Comparison of ENCODE assay signal across 1 cellular context in genomic region chr1:196651637-196652215, GRCh38.
TF ChIP-seq lines count a peak whose summit lies in the region.

CFH (plus strand) TSS chr1:196652043; CDS start chr1:196652118, 75 bp downstream.

TF ChIP-seq in K562, 482 proteins besides CTCF, POLR2A, EP300 and RAD21 (continued from another document):
- TF ChIP-seq, protein P1, sequence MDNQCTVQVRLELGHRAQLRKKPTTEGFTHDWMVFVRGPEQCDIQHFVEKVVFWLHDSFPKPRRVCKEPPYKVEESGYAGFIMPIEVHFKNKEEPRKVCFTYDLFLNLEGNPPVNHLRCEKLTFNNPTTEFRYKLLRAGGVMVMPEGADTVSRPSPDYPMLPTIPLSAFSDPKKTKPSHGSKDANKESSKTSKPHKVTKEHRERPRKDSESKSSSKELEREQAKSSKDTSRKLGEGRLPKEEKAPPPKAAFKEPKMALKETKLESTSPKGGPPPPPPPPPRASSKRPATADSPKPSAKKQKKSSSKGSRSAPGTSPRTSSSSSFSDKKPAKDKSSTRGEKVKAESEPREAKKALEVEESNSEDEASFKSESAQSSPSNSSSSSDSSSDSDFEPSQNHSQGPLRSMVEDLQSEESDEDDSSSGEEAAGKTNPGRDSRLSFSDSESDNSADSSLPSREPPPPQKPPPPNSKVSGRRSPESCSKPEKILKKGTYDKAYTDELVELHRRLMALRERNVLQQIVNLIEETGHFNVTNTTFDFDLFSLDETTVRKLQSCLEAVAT (IDR thresholded peaks at IDR 0.05) = peak; percentile 73 to 86; a peak in 3 of 4 replicates
- TF ChIP-seq CTBP1 (IDR thresholded peaks at IDR 0.05; ENCODE audit: borderline replicate concordance) = no peak
- TF ChIP-seq, protein P2, sequence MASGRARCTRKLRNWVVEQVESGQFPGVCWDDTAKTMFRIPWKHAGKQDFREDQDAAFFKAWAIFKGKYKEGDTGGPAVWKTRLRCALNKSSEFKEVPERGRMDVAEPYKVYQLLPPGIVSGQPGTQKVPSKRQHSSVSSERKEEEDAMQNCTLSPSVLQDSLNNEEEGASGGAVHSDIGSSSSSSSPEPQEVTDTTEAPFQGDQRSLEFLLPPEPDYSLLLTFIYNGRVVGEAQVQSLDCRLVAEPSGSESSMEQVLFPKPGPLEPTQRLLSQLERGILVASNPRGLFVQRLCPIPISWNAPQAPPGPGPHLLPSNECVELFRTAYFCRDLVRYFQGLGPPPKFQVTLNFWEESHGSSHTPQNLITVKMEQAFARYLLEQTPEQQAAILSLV (tag; IDR thresholded peaks at IDR 0.05) = no peak
- peak; percentile 74; the same call in 1 of the 2 replicates for TF ChIP-seq PML (IDR thresholded peaks at IDR 0.05; ENCODE audit: low read length)
- TF ChIP-seq SIX5 (IDR thresholded peaks at IDR 0.05; ENCODE audit: borderline replicate concordance in 1 of 2, insufficient read depth in 1 of 2, low read depth in 1 of 2, low read length in 2 of 2) = no peak
- no peak for TF ChIP-seq SMAD4 (CRISPR knock-in tag; conservative IDR thresholded peaks at IDR 0.05)
- TF ChIP-seq POLR2B (IDR thresholded peaks at IDR 0.05; ENCODE audit: low read depth, partially characterized antibody) = peak; percentile 54
- peak; percentile 90 for TF ChIP-seq POLR2H (tag; IDR thresholded peaks at IDR 0.05; ENCODE audit: low read depth)
- TF ChIP-seq RBFOX2 (IDR thresholded peaks at IDR 0.05; ENCODE audit: low read depth, low read length) = peak; percentile 58
- peak; percentile 25; the same call in 1 of the 2 replicates for TF ChIP-seq GABPA (tag; conservative IDR thresholded peaks at IDR 0.05; ENCODE audit: low read depth)
- no peak for TF ChIP-seq MNT (conservative IDR thresholded peaks at IDR 0.05)
- TF ChIP-seq NONO (IDR thresholded peaks at IDR 0.05; ENCODE audit: low read depth in 2 of 2, low read length in 1 of 2) = peak in 1 of 2 experiments; percentile 27; a peak in 1 of 4 replicates
- peak; percentile 82 for TF ChIP-seq TBP (optimal IDR thresholded peaks at IDR 0.05; ENCODE audit: low read depth, low read length)
- TF ChIP-seq POLR2AphosphoS5 (IDR thresholded peaks at IDR 0.05; ENCODE audit: control insufficient read depth, insufficient read depth, low read depth, low read length) = peak; percentile 50
- TF ChIP-seq, protein P3, sequence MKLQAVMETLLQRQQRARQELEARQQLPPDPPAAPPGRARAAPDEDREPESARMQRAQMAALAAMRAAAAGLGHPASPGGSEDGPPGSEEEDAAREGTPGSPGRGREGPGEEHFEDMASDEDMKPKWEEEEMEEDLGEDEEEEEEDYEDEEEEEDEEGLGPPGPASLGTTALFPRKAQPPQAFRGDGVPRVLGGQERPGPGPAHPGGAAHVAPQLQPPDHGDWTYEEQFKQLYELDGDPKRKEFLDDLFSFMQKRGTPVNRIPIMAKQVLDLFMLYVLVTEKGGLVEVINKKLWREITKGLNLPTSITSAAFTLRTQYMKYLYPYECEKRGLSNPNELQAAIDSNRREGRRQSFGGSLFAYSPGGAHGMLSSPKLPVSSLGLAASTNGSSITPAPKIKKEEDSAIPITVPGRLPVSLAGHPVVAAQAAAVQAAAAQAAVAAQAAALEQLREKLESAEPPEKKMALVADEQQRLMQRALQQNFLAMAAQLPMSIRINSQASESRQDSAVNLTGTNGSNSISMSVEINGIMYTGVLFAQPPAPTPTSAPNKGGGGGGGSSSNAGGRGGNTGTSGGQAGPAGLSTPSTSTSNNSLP (IDR thresholded peaks at IDR 0.05; ENCODE audit: borderline replicate concordance, low read depth, low read length) = peak; percentile 25; the same call in 1 of the 2 replicates
- 0 out of 2 replicates have a peak, but pooled peaks have one; percentile 19 for TF ChIP-seq HES1 (IDR thresholded peaks at IDR 0.05; ENCODE audit: low read depth)
- 0 out of 4 replicates have a peak, but pooled peaks of 1 of the 2 experiments have one; percentile 24 for TF ChIP-seq TBL1XR1 (IDR thresholded peaks at IDR 0.05; ENCODE audit: low read length in 2 of 2)
- peak; percentile 50; the same call in 1 of the 2 replicates for TF ChIP-seq PHF8 (IDR thresholded peaks at IDR 0.05; ENCODE audit: borderline replicate concordance, low read length)
- peak; percentile 64 for TF ChIP-seq SUPT5H (IDR thresholded peaks at IDR 0.05)
- peak; percentile 45; the same call in 1 of the 2 replicates for TF ChIP-seq POLR2G (IDR thresholded peaks at IDR 0.05; ENCODE audit: low read depth, low read length)
- TF ChIP-seq ZFP91 (CRISPR knock-in tag; IDR thresholded peaks at IDR 0.05) = no peak
- no peak for TF ChIP-seq CBX8 (IDR thresholded peaks at IDR 0.05; ENCODE audit: borderline replicate concordance, extremely low read depth, low read depth, low read length, poor library complexity, severe bottlenecking)
- peak; percentile 17; the same call in 1 of the 2 replicates for TF ChIP-seq SMARCE1 (IDR thresholded peaks at IDR 0.05)
- TF ChIP-seq FOXA3 (CRISPR knock-in tag; conservative IDR thresholded peaks at IDR 0.05 in 1 of 2, IDR thresholded peaks at IDR 0.05 in 1 of 2) = peak in 1 of 2 experiments; percentile 77; a peak in 2 of 4 replicates
